In genomic region chr1:157044326-157044725, GRCh38 we compare ENCODE assay signal across 11 cellular contexts. TPM values are rescaled to one million over a fixed set of nuclear protein-coding genes. Genes with fewer than 3 reads are reported as not detected.
A peak's percentile ranks its signal among the peaks of the same experiment; 100 is the strongest.
DNase-seq lines count a peak whose midpoint lies in the region; ATAC-seq, FAIRE-seq and TF ChIP-seq lines count a peak whose summit lies in the region.
"Had no signal": no experiment of that assay in that cellular context is flagged by ENCODE, and none has a peak within 500 bp of the region (broad histone marks: within the 10 kb centered on the region; RNA-seq: fewer than 3 reads in every experiment).

No MANE protein-coding gene starts in this region.

- no peak for TF ChIP-seq POLR2A in spleen (IDR thresholded peaks at IDR 0.05)

- H3K4me1 Mint-ChIP-seq in astrocyte (ENCODE audit: low read depth, unreplicated experiment): peaks cover 30% of the 10 kb centered on the region
- peaks cover 7 to 18% of the 10 kb centered on the region in 2 donors for H3K4me1 Mint-ChIP-seq in immature natural killer cell

- 54 to 62% (median 57%) methylated on average over 6 of the region's 6 CpGs for WGBS in spleen, 5 donors

- intact Hi-C loops in spleen (cut with DNase I; ENCODE audit: low total_unique reads): no loop called here

- in situ Hi-C loops in HAP-1 (cut with MboI; ENCODE audit: low sequenced_read_pairs): loop anchor here (10.0 kb wide), 1 partner anchor 60 kb away; no protein-coding TSS in a partner anchor

- peaks cover 30% of the 10 kb centered on the region for H3K4me1 ChIP-seq in HAP-1
- peaks cover 27% of the 10 kb centered on the region for H3K4me1 ChIP-seq in astrocyte (ENCODE audit: insufficient read depth, low read length)
- peaks cover 12 to 72% (median 49%) of the 10 kb centered on the region in 6 donors for H3K4me1 ChIP-seq in spleen

- DNase-seq in HAP-1 (ENCODE audit: low spot score in 2 of 2): no peak
- no peak for DNase-seq in astrocyte (ENCODE audit: low read depth)
- no peak for DNase-seq in immature natural killer cell
- no peak for DNase-seq in spleen
- DNase-seq in OCI-M2 (lab: John Stamatoyannopoulos, UW; ENCODE audit: unreplicated experiment): no peak
- DNase-seq: NCI-H1436 had no signal

- H3K4me3 Mint-ChIP-seq in astrocyte (ENCODE audit: unreplicated experiment) (peak overlapping the region; percentile 92), immature natural killer cell (peak overlapping the region in 4 of 5 donors; percentile 15 to 55 (median 36))

- no peak overlapping the region for H2AFZ ChIP-seq in astrocyte (ENCODE audit: low read depth, low read length)

- H3K4me3 ChIP-seq in HAP-1: peak overlapping the region; percentile 58
- H3K4me3 ChIP-seq in astrocyte (ENCODE audit: insufficient read depth, low read depth, low read length): peak overlapping the region; percentile 97
- peak overlapping the region in 6 of 8 donors; percentile 47 to 80 (median 70) for H3K4me3 ChIP-seq in spleen

- no peak for TF ChIP-seq CTCF in astrocyte (IDR thresholded peaks at IDR 0.05; ENCODE audit: insufficient read depth, low read depth, low read length)
- TF ChIP-seq CTCF in spleen (IDR thresholded peaks at IDR 0.05 in 8 of 11, conservative IDR thresholded peaks at IDR 0.05 in 3 of 11): no peak

- H3K27me3 Mint-ChIP-seq in astrocyte (ENCODE audit: low read depth, unreplicated experiment): no peaks in the 10 kb centered on the region
- peaks cover 8 to 28% (median 15%) of the 10 kb centered on the region in 3 donors for H3K27me3 Mint-ChIP-seq in immature natural killer cell (ENCODE audit: low read depth in 3 of 3)

- no peaks in the 10 kb centered on the region for H3K9me3 ChIP-seq in HAP-1
- H3K9me3 ChIP-seq in astrocyte (ENCODE audit: insufficient read depth, low read depth, low read length): no peaks in the 10 kb centered on the region
- H3K9me3 ChIP-seq in spleen: no peaks in the 10 kb centered on the region

- H3K79me2 ChIP-seq in astrocyte (ENCODE audit: insufficient read depth, low read length): peaks cover 54% of the 10 kb centered on the region

- no peak for ATAC-seq in GM21576 (IDR thresholded peaks at IDR 0.05; ENCODE audit: unreplicated experiment)
- no peak for ATAC-seq in GM19463 (IDR thresholded peaks at IDR 0.05; ENCODE audit: unreplicated experiment)
- no peak for ATAC-seq in HG02840 (IDR thresholded peaks at IDR 0.05; ENCODE audit: low FRiP score, unreplicated experiment)

- H3K27ac Mint-ChIP-seq in astrocyte (ENCODE audit: unreplicated experiment) (no peak overlapping the region), immature natural killer cell (no peak overlapping the region)

- peak overlapping the region; percentile 98 for H3K9ac ChIP-seq in astrocyte (ENCODE audit: low read length)

- H3K9me3 Mint-ChIP-seq in astrocyte (ENCODE audit: unreplicated experiment) (no peaks in the 10 kb centered on the region), immature natural killer cell (peaks cover 0 to 1% (median 0%) of the 10 kb centered on the region in 6 donors)

- no peaks in the 10 kb centered on the region for H3K27me3 ChIP-seq in HAP-1 (ENCODE audit: low read depth)
- no peaks in the 10 kb centered on the region for H3K27me3 ChIP-seq in astrocyte (ENCODE audit: insufficient read depth, low read length)
- peaks cover 0 to 58% (median 0%) of the 10 kb centered on the region in 7 donors for H3K27me3 ChIP-seq in spleen (replicated peaks in 1 of 7)

- H4K20me1 ChIP-seq in astrocyte (ENCODE audit: insufficient read depth, low read length): peaks cover 52% of the 10 kb centered on the region

- H3K36me3 ChIP-seq in HAP-1 (replicated peaks) (0 out of 2 replicates have a peak, but pooled peaks cover 2% of the 10 kb centered on the region), astrocyte (ENCODE audit: insufficient read depth, low read length) (no peaks in the 10 kb centered on the region), spleen (no peaks in the 10 kb centered on the region)

- H3K36me3 Mint-ChIP-seq in astrocyte (ENCODE audit: low read depth, unreplicated experiment) (no peaks in the 10 kb centered on the region), immature natural killer cell (peaks cover 0 to 3% (median 0%) of the 10 kb centered on the region in 3 donors)

- FAIRE-seq in astrocyte (lab: Jason Lieb, UNC): no peak

- H3K4me2 ChIP-seq in astrocyte (ENCODE audit: low read length): peak overlapping the region; percentile 97

- H3K27ac ChIP-seq in astrocyte (ENCODE audit: low read depth, low read length) (no peak overlapping the region), spleen (no peak overlapping the region)

RNA-seq across cellular contexts. Expression of gene ARHGEF11, which starts 1.2 kb away (rescaled TPM):
- total RNA-seq in astrocyte: 24.4 and 29.2 TPM in 2 replicates
- under 1 TPM; 0.08 to 0.86 (median 0.22) TPM for polyA plus RNA-seq in immature natural killer cell
- 10 to 100 TPM; 28.4 to 65.3 (median 45.5) TPM for total RNA-seq in spleen
- polyA plus RNA-seq in spleen: 10 to 100 TPM in 1 of 3 donors, 1 to 10 TPM in 2; 3.4 to 10.2 (median 3.4) TPM

RNA-seq across cellular contexts. Expression of gene ETV3L, which starts 55.3 kb away (rescaled TPM):
- not detected in 2 replicates for total RNA-seq in astrocyte
- polyA plus RNA-seq in immature natural killer cell: not detected
- not detected for total RNA-seq in spleen
- polyA plus RNA-seq in spleen: not detected
- total RNA-seq: lung microvascular endothelial cell had no signal
- polyA plus RNA-seq: adipose tissue had no signal
